In genomic region chr6:36596359-36596758, GRCh38 we compare ENCODE assay signal across 8 cellular contexts. TPM values are rescaled to one million over a fixed set of nuclear protein-coding genes. Genes with fewer than 3 reads are reported as not detected.
DNase-seq lines count a peak whose midpoint lies in the region; ATAC-seq, FAIRE-seq and TF ChIP-seq lines count a peak whose summit lies in the region.

No MANE protein-coding gene starts in this region.

- no peak for DNase-seq in activated T-cell treated with anti-CD3 and anti-CD28 coated beads, Interleukin-2, amount 50 U/mL, for 24 hours
- DNase-seq in activated T-cell treated with anti-CD3 and anti-CD28 coated beads, Interleukin-2, amount 50 U/mL, for 1 hour = no peak
- no peak for DNase-seq in activated naive CD4-positive, alpha-beta T cell treated with anti-CD3 and anti-CD28 coated beads, Interleukin-2, amount 50 U/mL, for 72 hours (ENCODE audit: low spot score in 2 of 2)
- DNase-seq in keratinocyte (ENCODE audit: low read depth, low spot score) (no peak), thyroid gland (no peak), RKO (ENCODE audit: low spot score) (no peak), NCI-H510A treated with DMSO at 0.1 percent for 48 hours (lab: John Stamatoyannopoulos, UW) (no peak)

- H3K4me1 Mint-ChIP-seq in activated T-cell treated with anti-CD3 and anti-CD28 coated beads, Interleukin-2, amount 50 U/mL, for 24 hours (ENCODE audit: low read depth) = peaks cover 61% of the 10 kb centered on the region

- H3K4me2 ChIP-seq in keratinocyte (ENCODE audit: control insufficient read depth, extremely low read depth, insufficient read depth, low read depth, low read length) = peak overlapping the region; percentile 97

- no peak overlapping the region for H2AFZ ChIP-seq in keratinocyte (ENCODE audit: control insufficient read depth, low read length)

- H3K36me3 Mint-ChIP-seq in activated T-cell treated with anti-CD3 and anti-CD28 coated beads, Interleukin-2, amount 50 U/mL, for 24 hours (ENCODE audit: low read depth) = peaks cover 76% of the 10 kb centered on the region
- peaks cover 65 to 75% of the 10 kb centered on the region in 2 donors for H3K36me3 Mint-ChIP-seq in activated naive CD4-positive, alpha-beta T cell treated with anti-CD3 and anti-CD28 coated beads, Interleukin-2, amount 50 U/mL, for 72 hours

- H3K4me1 ChIP-seq in keratinocyte (ENCODE audit: control insufficient read depth, extremely low read depth, insufficient read depth, low read length) (peaks cover 44% of the 10 kb centered on the region), thyroid gland (peaks cover 35 to 54% of the 10 kb centered on the region in 2 donors)

- H3K4me3 ChIP-seq in keratinocyte (ENCODE audit: control insufficient read depth in 2 of 3, extremely low read depth in 1 of 3, insufficient read depth in 2 of 3, low read depth in 1 of 3, low read length in 3 of 3) (peak overlapping the region; percentile 83 to 100 (median 99)), thyroid gland (replicated peaks in 1 of 3) (peak overlapping the region in 2 of 3 donors; percentile 58 to 71)

- FAIRE-seq in keratinocyte (lab: Jason Lieb, UNC) = no peak

- peaks cover 64% of the 10 kb centered on the region for H4K20me1 ChIP-seq in keratinocyte (ENCODE audit: control insufficient read depth, extremely low read depth, insufficient read depth, low read length)

- peak overlapping the region; percentile 96 for H3K4me3 Mint-ChIP-seq in activated T-cell treated with anti-CD3 and anti-CD28 coated beads, Interleukin-2, amount 50 U/mL, for 24 hours

- H3K27ac Mint-ChIP-seq in activated T-cell treated with anti-CD3 and anti-CD28 coated beads, Interleukin-2, amount 50 U/mL, for 24 hours = peak overlapping the region; percentile 99
- H3K27ac Mint-ChIP-seq in activated naive CD4-positive, alpha-beta T cell treated with anti-CD3 and anti-CD28 coated beads, Interleukin-2, amount 50 U/mL, for 72 hours = peak overlapping the region; percentile 98 to 100

- intact Hi-C loops in thyroid gland (cut with DNase I) = loop anchor here (10.0 kb wide), 1 partner anchor 152 kb away; the partner anchor contains the start of genes KCTD20 and PXT1

- dilution Hi-C loops in keratinocyte (cut with MboI; ENCODE audit: extremely low pct_ligation_motif_present, low sequenced_read_pairs) = no loop called here

- H3K27me3 ChIP-seq in keratinocyte (ENCODE audit: control insufficient read depth, extremely low read depth, insufficient read depth, low read length) (no peaks in the 10 kb centered on the region), thyroid gland (no peaks in the 10 kb centered on the region)

- no peaks in the 10 kb centered on the region for H3K9me1 ChIP-seq in keratinocyte (ENCODE audit: control insufficient read depth, extremely low read depth, insufficient read depth, low read length)

- peaks cover 75% of the 10 kb centered on the region for H3K79me2 ChIP-seq in keratinocyte (ENCODE audit: control insufficient read depth, insufficient read depth, low read length)

- TF ChIP-seq POLR2A in thyroid gland (IDR thresholded peaks at IDR 0.05) = no peak

- no peaks in the 10 kb centered on the region for H3K27me3 Mint-ChIP-seq in activated T-cell treated with anti-CD3 and anti-CD28 coated beads, Interleukin-2, amount 50 U/mL, for 24 hours

- peak overlapping the region; percentile 99 for H3K27ac ChIP-seq in keratinocyte (ENCODE audit: control insufficient read depth, insufficient read depth, low read length)
- peak overlapping the region; percentile 98 to 100 (median 99) for H3K27ac ChIP-seq in thyroid gland

- 1 to 5% methylated on average over 5 of the region's 5 CpGs for WGBS in thyroid gland, 2 donors

- peaks cover 16 to 55% of the 10 kb centered on the region in 2 experiments for H3K36me3 ChIP-seq in keratinocyte (ENCODE audit: control insufficient read depth in 2 of 2, extremely low read depth in 1 of 2, insufficient read depth in 2 of 2, low read length in 2 of 2)
- H3K36me3 ChIP-seq in thyroid gland = peaks cover 40 to 45% of the 10 kb centered on the region in 2 donors

- TF ChIP-seq CTCF in keratinocyte (optimal IDR thresholded peaks at IDR 0.05 in 1 of 3, IDR thresholded peaks at IDR 0.05 in 1 of 3, conservative IDR thresholded peaks at IDR 0.05 in 1 of 3; ENCODE audit: extremely low read depth in 1 of 3, insufficient read depth in 2 of 3, low read length in 3 of 3) (no peak), thyroid gland (IDR thresholded peaks at IDR 0.05) (no peak)

- H3K9me3 ChIP-seq in keratinocyte (ENCODE audit: control insufficient read depth, low read depth, low read length) = no peaks in the 10 kb centered on the region
- H3K9me3 ChIP-seq in thyroid gland = no peaks in the 10 kb centered on the region

- H3K9ac ChIP-seq in keratinocyte (ENCODE audit: control insufficient read depth, extremely low read depth, insufficient read depth, low read length) = peak overlapping the region; percentile 99

- H3K9me3 Mint-ChIP-seq in activated T-cell treated with anti-CD3 and anti-CD28 coated beads, Interleukin-2, amount 50 U/mL, for 24 hours = no peaks in the 10 kb centered on the region
- no peaks in the 10 kb centered on the region for H3K9me3 Mint-ChIP-seq in activated naive CD4-positive, alpha-beta T cell treated with anti-CD3 and anti-CD28 coated beads, Interleukin-2, amount 50 U/mL, for 72 hours

- ATAC-seq in activated naive CD4-positive, alpha-beta T cell treated with anti-CD3 and anti-CD28 coated beads, Interleukin-2, amount 50 U/mL, for 72 hours = no peak
- no peak for ATAC-seq in GM18520 (IDR thresholded peaks at IDR 0.05; ENCODE audit: unreplicated experiment)

RNA-seq across cellular contexts. Expression of gene SRSF3, which starts 2.2 kb away (rescaled TPM):
- total RNA-seq in activated naive CD4-positive, alpha-beta T cell treated with anti-CD3 and anti-CD28 coated beads, Interleukin-2, amount 50 U/mL, for 72 hours = 100 to 1,000 TPM; 197 to 431 TPM
- 194 to 481 TPM (median 398 TPM) in 3 replicates for polyA plus RNA-seq in keratinocyte
- 153 TPM for polyA plus RNA-seq in keratinocyte (2011; ENCODE audit: low read depth)
- polyA plus RNA-seq in keratinocyte (2011; cell fraction: cytosol; rRNA removed) = 246 and 325 TPM in 2 replicates
- polyA plus RNA-seq in keratinocyte (2011; cell fraction: nucleus; rRNA removed) = 255 and 329 TPM in 2 replicates
- polyA plus RNA-seq in keratinocyte (2012; ENCODE audit: low replicate concordance) = 149 and 383 TPM in 2 replicates
- 45.9 to 202 TPM (median 113 TPM) in 3 replicates for polyA minus RNA-seq in keratinocyte
- polyA minus RNA-seq in keratinocyte (2011; cell fraction: cytosol; rRNA and poly(A)+ RNA removed) = 38.2 TPM
- polyA minus RNA-seq in keratinocyte (2011; cell fraction: nucleus; rRNA and poly(A)+ RNA removed) = 63.2 and 99.1 TPM in 2 replicates
- 100 to 1,000 TPM; 120 to 287 (median 144) TPM for total RNA-seq in thyroid gland

RNA-seq across cellular contexts. Expression of gene STK38, which starts 49.1 kb away (rescaled TPM):
- 10 to 100 TPM; 25.7 to 27.3 TPM for total RNA-seq in activated naive CD4-positive, alpha-beta T cell treated with anti-CD3 and anti-CD28 coated beads, Interleukin-2, amount 50 U/mL, for 72 hours
- polyA plus RNA-seq in keratinocyte = 16.1 to 28.4 TPM (median 24.4 TPM) in 3 replicates
- 28.7 TPM for polyA plus RNA-seq in keratinocyte (2011; ENCODE audit: low read depth)
- polyA plus RNA-seq in keratinocyte (2011; cell fraction: cytosol; rRNA removed) = 19.3 and 33.2 TPM in 2 replicates
- polyA plus RNA-seq in keratinocyte (2011; cell fraction: nucleus; rRNA removed) = 44.1 and 53.0 TPM in 2 replicates
- 25.6 and 26.2 TPM in 2 replicates for polyA plus RNA-seq in keratinocyte (2012; ENCODE audit: low replicate concordance)
- 11.6 to 19.2 TPM (median 13.8 TPM) in 3 replicates for polyA minus RNA-seq in keratinocyte
- 9.2 TPM for polyA minus RNA-seq in keratinocyte (2011; cell fraction: cytosol; rRNA and poly(A)+ RNA removed)
- polyA minus RNA-seq in keratinocyte (2011; cell fraction: nucleus; rRNA and poly(A)+ RNA removed) = 12.9 and 26.6 TPM in 2 replicates
- 10 to 100 TPM; 11.9 to 21.9 (median 14.1) TPM for total RNA-seq in thyroid gland
